1 cellular context compared by ENCODE assay signal in genomic region chr17:2385240-2386202, GRCh38.
TF ChIP-seq lines count a peak whose summit lies in the region.

No MANE protein-coding gene starts in this region.

TF ChIP-seq in GM23338, 12 proteins besides CTCF, POLR2A, EP300 and RAD21 (continued from another document):
- TF ChIP-seq ZNF462 (CRISPR knock-in tag; IDR thresholded peaks at IDR 0.05) = no peak
- no peak for TF ChIP-seq EZH2phosphoT487 (IDR thresholded peaks at IDR 0.05; ENCODE audit: unreplicated experiment)
- no peak for TF ChIP-seq ZNF114 (CRISPR knock-in tag; IDR thresholded peaks at IDR 0.05)
